ENCODE assay signal across 8 cellular contexts in genomic region chr2:144520718-144521487, GRCh38.
DNase-seq lines count a peak whose midpoint lies in the region; TF ChIP-seq lines count a peak whose summit lies in the region.

No MANE protein-coding gene starts in this region.

- peaks cover 22 to 39% (median 33%) of the 10 kb centered on the region in 10 experiments for H3K4me1 ChIP-seq in BLaER1 treated with 17β-estradiol and CSF1 and Interleukin-3, amounts not matched to agents 10 nM and 100 nM
- H3K4me1 ChIP-seq in parathyroid adenoma, result no peaks in the 10 kb centered on the region

- H4K20me1 ChIP-seq in BLaER1 treated with 17β-estradiol and CSF1 and Interleukin-3, amounts not matched to agents 10 nM and 100 nM, result peaks cover 0 to 14% (median 0%) of the 10 kb centered on the region in 11 experiments; a peak in 1 of 22 replicates

- TF ChIP-seq CTCF in fibroblast of mammary gland (conservative IDR thresholded peaks at IDR 0.05; ENCODE audit: control insufficient read depth, insufficient read depth, low read depth, low read length), result no peak
- no peak for TF ChIP-seq CTCF in parathyroid adenoma (IDR thresholded peaks at IDR 0.05)

- H3K27ac ChIP-seq in BLaER1 treated with 17β-estradiol and CSF1 and Interleukin-3, amounts not matched to agents 10 nM and 100 nM, result peak overlapping the region; percentile 94 to 100 (median 99)
- H3K27ac ChIP-seq in parathyroid adenoma, result peak overlapping the region; percentile 13

- peaks cover 0 to 12% (median 0%) of the 10 kb centered on the region in 11 experiments; a peak in 3 of 22 replicates for H3K27me3 ChIP-seq in BLaER1 treated with 17β-estradiol and CSF1 and Interleukin-3, amounts not matched to agents 10 nM and 100 nM
- H3K27me3 ChIP-seq in parathyroid adenoma (ENCODE audit: control insufficient read depth, insufficient read depth, low read length), result peaks cover 7% of the 10 kb centered on the region

- H3K36me3 ChIP-seq in BLaER1 treated with 17β-estradiol and CSF1 and Interleukin-3, amounts not matched to agents 10 nM and 100 nM, result peaks cover 15 to 27% (median 24%) of the 10 kb centered on the region in 11 experiments
- H3K36me3 ChIP-seq in parathyroid adenoma (ENCODE audit: control insufficient read depth, insufficient read depth, low read length), result no peaks in the 10 kb centered on the region

- peak overlapping the region; percentile 71 to 95 (median 85) for H3K4me3 ChIP-seq in BLaER1 treated with 17β-estradiol and CSF1 and Interleukin-3, amounts not matched to agents 10 nM and 100 nM
- H3K4me3 ChIP-seq in fibroblast of mammary gland (ENCODE audit: control insufficient read depth, low read depth, low read length), result peak overlapping the region; percentile 41
- H3K4me3 ChIP-seq in parathyroid adenoma (ENCODE audit: low read depth, low read length), result no peak overlapping the region

- H2AFZ ChIP-seq in parathyroid adenoma, result no peak overlapping the region

- peak; percentile 71 for DNase-seq in OCI-M1 (lab: John Stamatoyannopoulos, UW)
- DNase-seq in fibroblast of mammary gland (ENCODE audit: low read depth), result peak; percentile 95
- DNase-seq in Kasumi-1 (lab: John Stamatoyannopoulos, UW), result no peak
- no peak for DNase-seq in GF-D8 (lab: John Stamatoyannopoulos, UW)
- no peak for DNase-seq in NCI-H187 treated with DMSO at 0.1 percent for 48 hours (lab: John Stamatoyannopoulos, UW)
- DNase-seq in cerebellar cortex (ENCODE audit: low spot score), result no peak

- no peaks in the 10 kb centered on the region for H3K79me2 ChIP-seq in parathyroid adenoma

- no peaks in the 10 kb centered on the region for H3K9me3 ChIP-seq in BLaER1 treated with 17β-estradiol and CSF1 and Interleukin-3, amounts not matched to agents 10 nM and 100 nM (replicated peaks in 1 of 11)
- no peaks in the 10 kb centered on the region for H3K9me3 ChIP-seq in parathyroid adenoma (ENCODE audit: control insufficient read depth, low read length)

- H3K9ac ChIP-seq in BLaER1 treated with 17β-estradiol and CSF1 and Interleukin-3, amounts not matched to agents 10 nM and 100 nM, result peak overlapping the region; percentile 96 to 100 (median 99)
- no peak overlapping the region for H3K9ac ChIP-seq in parathyroid adenoma

- H3K4me2 ChIP-seq in BLaER1 treated with 17β-estradiol and CSF1 and Interleukin-3, amounts not matched to agents 10 nM and 100 nM, result peak overlapping the region; percentile 86 to 99 (median 96)
- no peak overlapping the region for H3K4me2 ChIP-seq in parathyroid adenoma (ENCODE audit: low read length)

Comparison
In these comparisons a context has a peak if more than half of its experiments do, and no peak if none do; other contexts are left out.
1. DNase-seq: peak in OCI-M1 (single experiment) and fibroblast of mammary gland (single experiment); none in Kasumi-1 (0 of 2), GF-D8 (single experiment), NCI-H187 treated with DMSO at 0.1 percent for 48 hours (single experiment) and cerebellar cortex (single experiment).